In the genomic region with DNA sequence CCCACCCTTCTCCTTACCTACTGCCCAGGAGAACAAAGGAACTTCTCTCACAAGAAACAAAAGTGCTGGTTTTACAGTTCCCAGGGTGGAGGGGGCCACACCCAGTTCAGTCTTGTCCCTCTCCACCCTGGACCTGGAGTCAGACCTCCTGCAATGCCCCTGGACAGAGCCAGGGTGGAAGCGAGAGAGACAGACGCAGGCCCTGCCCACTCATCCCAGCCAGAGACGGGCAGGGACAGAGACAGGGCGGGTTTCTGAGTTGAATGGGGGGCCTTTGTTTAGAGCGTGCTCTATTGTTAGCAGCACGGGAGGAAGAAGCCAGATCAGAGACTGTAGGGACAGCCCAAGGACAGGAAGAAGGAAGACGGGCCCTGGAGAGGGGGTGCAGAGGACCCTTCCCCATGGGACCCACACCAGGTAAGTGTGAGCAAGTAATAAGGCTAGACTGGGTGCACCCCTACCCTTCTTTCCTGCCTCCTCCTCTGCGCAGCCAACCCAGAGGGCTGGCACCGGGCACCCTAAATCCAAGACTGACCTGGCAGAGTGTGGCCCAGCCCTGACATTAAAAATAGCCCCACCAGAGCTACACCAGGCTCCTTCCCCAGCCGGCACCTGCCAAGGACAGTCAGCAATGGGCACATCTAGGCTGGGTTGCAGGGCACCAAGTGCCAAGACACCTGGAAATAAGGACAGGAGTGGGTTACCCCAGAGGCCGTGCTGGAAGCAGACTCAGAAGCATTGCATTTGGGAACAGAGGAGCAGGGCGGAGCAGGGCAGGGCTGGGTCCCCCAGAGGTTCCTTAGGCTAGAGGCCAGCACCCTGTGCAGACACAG, we compare ENCODE assay signal across 11 cellular contexts. TPM values are rescaled to one million over a fixed set of nuclear protein-coding genes. Genes with fewer than 3 reads are reported as not detected.
DNase-seq lines count a peak whose midpoint lies in the region; ATAC-seq and TF ChIP-seq lines count a peak whose summit lies in the region.
"Had no signal": no experiment of that assay in that cellular context is flagged by ENCODE, and none has a peak within 500 bp of the region (broad histone marks: within the 10 kb centered on the region; RNA-seq: fewer than 3 reads in every experiment).

No MANE protein-coding gene starts in this region.

- no peaks in the 10 kb centered on the region for H3K9me3 Mint-ChIP-seq in stimulated activated effector memory CD8-positive, alpha-beta T cell treated with anti-CD3 and anti-CD28 coated beads, Interleukin-12 subunit alpha, Interleukin-12 subunit beta, amount 100 ng/mL, for 72 hours
- H3K9me3 Mint-ChIP-seq: activated T-cell treated with anti-CD3 and anti-CD28 coated beads, Interleukin-2, amount 50 U/mL, for 24 hours had no signal

- peak overlapping the region; percentile 46 for H3K56ac ChIP-seq in mesendoderm (ENCODE audit: low read length)

- no peak overlapping the region for H3K18ac ChIP-seq in mesendoderm (ENCODE audit: low read length)

- TF ChIP-seq CTCF in Peyer's patch (IDR thresholded peaks at IDR 0.05), result peak in 2 of 6 experiments; percentile 19 to 26

- H3K4ac ChIP-seq in mesendoderm (ENCODE audit: low read depth, low read length), result no peak overlapping the region

- H2BK5ac ChIP-seq in mesendoderm (ENCODE audit: low read length), result no peak overlapping the region

- no peak overlapping the region for H3K4me2 ChIP-seq in mesendoderm (ENCODE audit: low read length)

- DNase-seq in Peyer's patch (peak in 2 of 3 donors; percentile 59 to 69), epithelial cell of prostate (ENCODE audit: low read depth, low spot score) (no peak), mesendoderm (peak; percentile 38)
- no peak for DNase-seq in stimulated activated effector memory CD8-positive, alpha-beta T cell treated with anti-CD3 and anti-CD28 coated beads, Interleukin-12 subunit alpha, Interleukin-12 subunit beta, amount 100 ng/mL, for 72 hours (ENCODE audit: low spot score in 2 of 2)
- DNase-seq in activated effector memory CD4-positive, alpha-beta T cell treated with Interleukin-2 at 50 U/mL for 16 hours, result no peak
- DNase-seq: activated T-cell treated with anti-CD3 and anti-CD28 coated beads, Interleukin-2, amount 50 U/mL, for 24 hours; GF-D8; NCI-H1694; SW 1271 had no signal

- no peak overlapping the region for H2AK5ac ChIP-seq in mesendoderm (ENCODE audit: low read length)

- WGBS in mesendoderm (ENCODE audit: extremely low coverage, insufficient coverage, low lambda C conversion rate), result no CpG with 5 or more reads among the region's 12 CpGs

- no peak overlapping the region for H2BK120ac ChIP-seq in mesendoderm (ENCODE audit: low read depth, low read length)

- H3K4me3 Mint-ChIP-seq in stimulated activated effector memory CD8-positive, alpha-beta T cell treated with anti-CD3 and anti-CD28 coated beads, Interleukin-12 subunit alpha, Interleukin-12 subunit beta, amount 100 ng/mL, for 72 hours, result no peak overlapping the region
- H3K4me3 Mint-ChIP-seq: activated T-cell treated with anti-CD3 and anti-CD28 coated beads, Interleukin-2, amount 50 U/mL, for 24 hours had no signal

- H3K4me1 Mint-ChIP-seq in stimulated activated effector memory CD8-positive, alpha-beta T cell treated with anti-CD3 and anti-CD28 coated beads, Interleukin-12 subunit alpha, Interleukin-12 subunit beta, amount 100 ng/mL, for 72 hours, result peaks cover 5% of the 10 kb centered on the region

- peaks cover 0 to 23% (median 2%) of the 10 kb centered on the region in 3 donors for H3K36me3 ChIP-seq in Peyer's patch
- H3K36me3 ChIP-seq in mesendoderm (ENCODE audit: control insufficient read depth, insufficient read depth, low read length), result peaks cover 2% of the 10 kb centered on the region

- H3K4me1 ChIP-seq in Peyer's patch, result peaks cover 0 to 86% (median 30%) of the 10 kb centered on the region in 4 donors
- peaks cover 17% of the 10 kb centered on the region for H3K4me1 ChIP-seq in mesendoderm (ENCODE audit: control insufficient read depth, low read depth, low read length)

- peak; percentile 15 to 56 for TF ChIP-seq POLR2A in Peyer's patch (IDR thresholded peaks at IDR 0.05)

- no peak overlapping the region for H2BK15ac ChIP-seq in mesendoderm (replicated peaks; ENCODE audit: low read depth)

- H4K5ac ChIP-seq in mesendoderm (ENCODE audit: low read length), result no peak overlapping the region

- no peak overlapping the region for H3K27ac Mint-ChIP-seq in stimulated activated effector memory CD8-positive, alpha-beta T cell treated with anti-CD3 and anti-CD28 coated beads, Interleukin-12 subunit alpha, Interleukin-12 subunit beta, amount 100 ng/mL, for 72 hours
- H3K27ac Mint-ChIP-seq: activated T-cell treated with anti-CD3 and anti-CD28 coated beads, Interleukin-2, amount 50 U/mL, for 24 hours had no signal

- no peak overlapping the region for H4K8ac ChIP-seq in mesendoderm (ENCODE audit: low read depth, low read length)

- H3K27ac ChIP-seq in Peyer's patch (peak overlapping the region; percentile 46 to 100 (median 90)), epithelial cell of prostate (peak overlapping the region; percentile 100), mesendoderm (ENCODE audit: low read depth, low read length) (peak overlapping the region; percentile 24), temporal lobe (ENCODE audit: low read depth, low read length) (peak overlapping the region; percentile 94)

- H3K23ac ChIP-seq in mesendoderm (ENCODE audit: low read length), result no peak overlapping the region

- peaks cover 31% of the 10 kb centered on the region for H3K79me2 ChIP-seq in mesendoderm (ENCODE audit: control insufficient read depth, insufficient read depth, low read length)

- ATAC-seq in stimulated activated effector memory CD8-positive, alpha-beta T cell treated with anti-CD3 and anti-CD28 coated beads, Interleukin-12 subunit alpha, Interleukin-12 subunit beta, amount 100 ng/mL, for 72 hours, result no peak
- no peak for ATAC-seq in HG02642 (IDR thresholded peaks at IDR 0.05; ENCODE audit: poor library complexity, unreplicated experiment)

- H3K9ac ChIP-seq in mesendoderm (ENCODE audit: low read length), result peak overlapping the region; percentile 7

- H3K4me3 ChIP-seq in Peyer's patch (no peak overlapping the region), mesendoderm (ENCODE audit: low read length) (no peak overlapping the region)

- H3K9me3 ChIP-seq in Peyer's patch, result no peaks in the 10 kb centered on the region

- H3K36me3 Mint-ChIP-seq in stimulated activated effector memory CD8-positive, alpha-beta T cell treated with anti-CD3 and anti-CD28 coated beads, Interleukin-12 subunit alpha, Interleukin-12 subunit beta, amount 100 ng/mL, for 72 hours, result no peaks in the 10 kb centered on the region

- H3K27me3 ChIP-seq in Peyer's patch (no peaks in the 10 kb centered on the region), mesendoderm (ENCODE audit: insufficient read depth, low read length, poor library complexity) (no peaks in the 10 kb centered on the region)

- peaks cover 17% of the 10 kb centered on the region for H3K79me1 ChIP-seq in mesendoderm (ENCODE audit: low read length)

RNA-seq across cellular contexts. Expression of a gene that starts 10.9 kb away (rescaled TPM):
- 100 to 1,000 TPM; 229 to 585 (median 505) TPM for total RNA-seq in Peyer's patch
- 101 TPM for polyA plus RNA-seq in mesendoderm (2013, experiment 1 of 2)
- 98.0 TPM for polyA plus RNA-seq in mesendoderm (2013, experiment 2 of 2)
- total RNA-seq in temporal lobe, result 46.7 TPM

RNA-seq across cellular contexts. Expression of a gene that starts 36.1 kb away (rescaled TPM):
- 10 to 100 TPM in 3 of 4 donors, 1 to 10 TPM in 1; 9.5 to 23.1 (median 18.0) TPM for total RNA-seq in Peyer's patch
- polyA plus RNA-seq in mesendoderm (2013, experiment 1 of 2), result 16.0 TPM
- polyA plus RNA-seq in mesendoderm (2013, experiment 2 of 2), result 15.3 TPM
- 8.1 TPM for total RNA-seq in temporal lobe

RNA-seq across cellular contexts. Expression of a gene that starts 37.2 kb away (rescaled TPM):
- total RNA-seq in Peyer's patch, result 100 to 1,000 TPM in 1 of 4 donors, 10 to 100 TPM in 2, 1 to 10 TPM in 1; 7.2 to 130 (median 11.2) TPM
- 113 TPM for polyA plus RNA-seq in mesendoderm (2013, experiment 1 of 2)
- 114 TPM for polyA plus RNA-seq in mesendoderm (2013, experiment 2 of 2)
- 8.4 TPM for total RNA-seq in temporal lobe

RNA-seq across cellular contexts. Expression of a gene that starts 41.2 kb away (rescaled TPM):
- total RNA-seq in Peyer's patch, result 1 to 10 TPM in 1 of 4 donors, under 1 TPM in 1, not detected in 2; 0.94 to 5.0 TPM
- 0.67 TPM for polyA plus RNA-seq in mesendoderm (2013, experiment 1 of 2)
- polyA plus RNA-seq in mesendoderm (2013, experiment 2 of 2), result 0.57 TPM
- total RNA-seq in temporal lobe, result under 0.01 TPM

Comparison
In these comparisons a context has a peak if more than half of its experiments do, and no peak if none do; other contexts are left out.
1. DNase-seq: peak in Peyer's patch (2 of 3) and mesendoderm (single experiment); none in epithelial cell of prostate (single experiment), stimulated activated effector memory CD8-positive, alpha-beta T cell treated with anti-CD3 and anti-CD28 coated beads, Interleukin-12 subunit alpha, Interleukin-12 subunit beta, amount 100 ng/mL, for 72 hours (0 of 2) and activated effector memory CD4-positive, alpha-beta T cell treated with Interleukin-2 at 50 U/mL for 16 hours (single experiment).
2. H3K27ac ChIP-seq: peak in every context shown above with its lines; median percentile 100 in epithelial cell of prostate; 94 in temporal lobe; 90 in Peyer's patch; 24 in mesendoderm.